In genomic region chr20:20782747-20783146, GRCh38 we compare ENCODE assay signal across 17 cellular contexts.
DNase-seq lines count a peak whose midpoint lies in the region; ATAC-seq and TF ChIP-seq lines count a peak whose summit lies in the region.
"Had no signal": no experiment of that assay in that cellular context is flagged by ENCODE, and none has a peak within 500 bp of the region (broad histone marks: within the 10 kb centered on the region; RNA-seq: fewer than 3 reads in every experiment).

No MANE protein-coding gene starts in this region.

- H3K9me3 ChIP-seq in mucosa of descending colon = no peaks in the 10 kb centered on the region
- H3K9me3 ChIP-seq in skeletal muscle tissue (ENCODE audit: control insufficient read depth in 3 of 3, low read length in 3 of 3) = no peaks in the 10 kb centered on the region
- H3K9me3 ChIP-seq: A549, BE2C had no signal

- H3K27ac Mint-ChIP-seq in nephron progenitor cell = no peak overlapping the region
- H3K27ac Mint-ChIP-seq: CD4-positive, alpha-beta memory T cell; GM23338 had no signal

- DNase-seq in NB4 (ENCODE audit: low read depth) = peak; percentile 14
- peak; percentile 45 to 58 (median 53) for DNase-seq in mucosa of descending colon
- no peak for DNase-seq in nephron progenitor cell
- DNase-seq in ecto neural progenitor cell (ENCODE audit: low spot score) = no peak
- no peak for DNase-seq in NAMALWA (ENCODE audit: low spot score)
- no peak for DNase-seq in NCI-H2081 (lab: John Stamatoyannopoulos, UW)
- DNase-seq: BE2C; CD4-positive, alpha-beta memory T cell; DMS153; DMS79 treated with DMSO at 0.1 percent for 48 hours; EL; H7 had no signal

- no peak for TF ChIP-seq POLR2A in NB4 (IDR thresholded peaks at IDR 0.05; ENCODE audit: extremely low read depth, insufficient read length)

- no peak overlapping the region for H3K4me3 Mint-ChIP-seq in nephron progenitor cell
- H3K4me3 Mint-ChIP-seq: CD4-positive, alpha-beta memory T cell; GM23338 had no signal

- no peaks in the 10 kb centered on the region for H3K27me3 ChIP-seq in skeletal muscle tissue (ENCODE audit: control insufficient read depth in 3 of 3, insufficient read depth in 3 of 3, low read length in 3 of 3)

- H3K36me3 Mint-ChIP-seq in nephron progenitor cell (ENCODE audit: low read depth) = peaks cover 5% of the 10 kb centered on the region
- H3K36me3 Mint-ChIP-seq: CD4-positive, alpha-beta memory T cell had no signal

- ATAC-seq in mucosa of descending colon = peak; percentile 69
- ATAC-seq: A549, GM23338 had no signal

- H3K4me1 ChIP-seq in mucosa of descending colon (ENCODE audit: low read depth) (peaks cover 22% of the 10 kb centered on the region), skeletal muscle tissue (ENCODE audit: control insufficient read depth in 3 of 3, insufficient read depth in 3 of 3, low read length in 3 of 3) (peaks cover 42 to 46% (median 45%) of the 10 kb centered on the region in 3 donors)
- H3K4me1 ChIP-seq: A549, BE2C had no signal

- peaks cover 18% of the 10 kb centered on the region for H3K4me1 Mint-ChIP-seq in nephron progenitor cell
- H3K4me1 Mint-ChIP-seq: CD4-positive, alpha-beta memory T cell had no signal

- peaks cover 5% of the 10 kb centered on the region for H3K27me3 Mint-ChIP-seq in nephron progenitor cell (ENCODE audit: low read depth, poor library complexity)

- H3K4me3 ChIP-seq in NB4 (ENCODE audit: low read depth, low read length) (no peak overlapping the region), mucosa of descending colon (no peak overlapping the region), skeletal muscle tissue (ENCODE audit: low read length in 3 of 3) (no peak overlapping the region)
- H3K4me3 ChIP-seq: A549, GM23338 had no signal

- H3K27ac ChIP-seq in VCaP = peak overlapping the region; percentile 5; the same call in 1 of the 2 replicates
- H3K27ac ChIP-seq in skeletal muscle tissue (ENCODE audit: low read depth, low read length) = peak overlapping the region; percentile 95
- H3K27ac ChIP-seq: A549, C4-2B had no signal

- peaks cover 20% of the 10 kb centered on the region for H3K9me3 Mint-ChIP-seq in nephron progenitor cell

- intact Hi-C loops in mucosa of descending colon (cut with DNase I, micrococcal nuclease) = no loop called here

- TF ChIP-seq CTCF in NB4 (IDR thresholded peaks at IDR 0.05; ENCODE audit: low read depth, low read length) (no peak), VCaP (conservative IDR thresholded peaks at IDR 0.05) (no peak), mucosa of descending colon (IDR thresholded peaks at IDR 0.05) (no peak), nephron progenitor cell (IDR thresholded peaks at IDR 0.05) (no peak)

- H3K36me3 ChIP-seq in mucosa of descending colon (ENCODE audit: low read depth) (no peaks in the 10 kb centered on the region), skeletal muscle tissue (ENCODE audit: control insufficient read depth in 3 of 3, insufficient read depth in 3 of 3, low read length in 3 of 3) (no peaks in the 10 kb centered on the region)
- H3K36me3 ChIP-seq: BE2C had no signal

- peak overlapping the region in 1 of 3 donors; percentile 40 for H3K9ac ChIP-seq in skeletal muscle tissue (ENCODE audit: low read depth in 1 of 3, low read length in 3 of 3)

Comparison
In these comparisons a context has a peak if more than half of its experiments do, and no peak if none do; other contexts are left out.
1. DNase-seq: peak in NB4 (single experiment) and mucosa of descending colon (3 of 3); none in nephron progenitor cell (single experiment), ecto neural progenitor cell (single experiment), NAMALWA (single experiment) and NCI-H2081 (0 of 2).